25 cellular contexts compared by ENCODE assay signal in genomic region chr9:2729003-2729402, GRCh38. TPM values are rescaled to one million over a fixed set of nuclear protein-coding genes. Genes with fewer than 3 reads are reported as not detected.
DNase-seq lines count a peak whose midpoint lies in the region; ATAC-seq, FAIRE-seq and TF ChIP-seq lines count a peak whose summit lies in the region.
"Had no signal": no experiment of that assay in that cellular context is flagged by ENCODE, and none has a peak within 500 bp of the region (broad histone marks: within the 10 kb centered on the region; RNA-seq: fewer than 3 reads in every experiment).

No MANE protein-coding gene starts in this region.

- H3K4me3 ChIP-seq in GM23248, result no peak overlapping the region
- no peak overlapping the region for H3K4me3 ChIP-seq in cardiac fibroblast (replicated peaks in 1 of 2; ENCODE audit: low read depth in 2 of 2, low read length in 2 of 2)
- no peak overlapping the region for H3K4me3 ChIP-seq in pancreas
- H3K4me3 ChIP-seq: colonic mucosa, gastrocnemius medialis had no signal

- H3K27me3 ChIP-seq in GM23248 (replicated peaks; ENCODE audit: insufficient read depth), result no peaks in the 10 kb centered on the region
- no peaks in the 10 kb centered on the region for H3K27me3 ChIP-seq in pancreas
- H3K27me3 ChIP-seq: colonic mucosa, gastrocnemius medialis had no signal

- FAIRE-seq in pancreas (lab: Jason Lieb, UNC), result no peak
- FAIRE-seq: GM12892 had no signal

- H3K27ac ChIP-seq in GM23248 (no peak overlapping the region), pancreas (no peak overlapping the region)
- H3K27ac ChIP-seq: colonic mucosa, VCaP had no signal

- H4K20me1 ChIP-seq in GM23248 (ENCODE audit: insufficient read depth), result no peaks in the 10 kb centered on the region

- peak overlapping the region; percentile 20 for H3K4me2 ChIP-seq in GM23248 (ENCODE audit: unreplicated experiment)

- H2AFZ ChIP-seq in GM23248, result no peak overlapping the region

- TF ChIP-seq CTCF in cardiac fibroblast (IDR thresholded peaks at IDR 0.05; ENCODE audit: low read depth, low read length) (no peak), pancreas (IDR thresholded peaks at IDR 0.05) (no peak), GM10266 (IDR thresholded peaks at IDR 0.05; ENCODE audit: control insufficient read depth, insufficient read depth, low read depth, missing control alignments) (no peak)

- H3K9me3 ChIP-seq in GM23248 (ENCODE audit: low read depth) (no peaks in the 10 kb centered on the region), pancreas (no peaks in the 10 kb centered on the region)
- H3K9me3 ChIP-seq: colonic mucosa, gastrocnemius medialis had no signal

- DNase-seq in GM23248 (peak; percentile 69), NCI-H446 treated with DMSO at 0.1 percent for 48 hours (lab: John Stamatoyannopoulos, UW) (peak; percentile 25), cardiac fibroblast (ENCODE audit: low read depth in 2 of 2) (peak; percentile 49 to 51), pancreas (no peak), DMS 273 treated with DMSO at 0.1 percent for 48 hours (lab: John Stamatoyannopoulos, UW) (no peak), nucleus accumbens (lab: John Stamatoyannopoulos, UW) (no peak), GM10266 (ENCODE audit: extremely low spot score) (no peak)
- DNase-seq: activated CD4-positive, alpha-beta T cell treated with anti-CD3 and anti-CD28 coated beads, Interleukin-2, amount 50 U/mL, for 4 hours; aorta; colonic mucosa; gastrocnemius medialis; GF-D8; Kasumi-1; NCI-H1417; NCI-H748 treated with DMSO at 0.1 percent for 48 hours; OCI-M1; SIG-M5; stimulated activated CD4-positive, alpha-beta T cell treated with anti-CD3 and anti-CD28 coated beads, Interleukin-12 subunit alpha, Interleukin-12 subunit beta, amount 100 ng/mL, for 4 hours; T-helper 17 cell had no signal

- ATAC-seq in pancreas (peak; percentile 10 to 27 (median 18)), HG02973 (IDR thresholded peaks at IDR 0.05; ENCODE audit: unreplicated experiment) (no peak)
- ATAC-seq: gastrocnemius medialis, T-helper 17 cell had no signal

- H3F3A ChIP-seq in GM23248 (ENCODE audit: insufficient read depth), result peaks cover 18% of the 10 kb centered on the region; the same call in 1 of the 2 replicates

- no peaks in the 10 kb centered on the region for H3K9me2 ChIP-seq in GM23248 (ENCODE audit: insufficient read depth)

- H3K79me2 ChIP-seq in GM23248 (ENCODE audit: insufficient read depth), result no peaks in the 10 kb centered on the region

- WGBS in GM23248 (ENCODE audit: low coverage in 1 of 2, low lambda C conversion rate in 2 of 2, missing lambda C conversion rate in 2 of 2), 2 experiments, result 66 to 71% methylated on average over 5 of the region's 5 CpGs
- 81 to 86% methylated on average over 5 of the region's 5 CpGs for WGBS in pancreas, 2 donors

- peaks cover 33% of the 10 kb centered on the region for H3K4me1 ChIP-seq in GM23248 (ENCODE audit: insufficient read depth)
- peaks cover 0 to 12% (median 0%) of the 10 kb centered on the region in 3 donors for H3K4me1 ChIP-seq in pancreas
- H3K4me1 ChIP-seq: colonic mucosa had no signal

- in situ Hi-C loops in GM23248 (cut with MboI), result loop anchor here (5.0 kb wide), 1 partner anchor 582 kb away; no protein-coding TSS in a partner anchor

- no peak overlapping the region for H3K9ac ChIP-seq in GM23248

- no peaks in the 10 kb centered on the region for H3K36me3 ChIP-seq in GM23248 (ENCODE audit: low read depth)
- H3K36me3 ChIP-seq in pancreas, result no peaks in the 10 kb centered on the region
- H3K36me3 ChIP-seq: colonic mucosa, gastrocnemius medialis had no signal

- intact Hi-C loops in pancreas (cut with DNase I), result loop anchor here in 1 of 3 donors (10.0 kb wide), 1 partner anchor 594 kb away; no protein-coding TSS in a partner anchor

RNA-seq across cellular contexts. Expression of gene KCNV2, which starts 11.7 kb away (rescaled TPM):
- total RNA-seq in GM23248 (2014; rRNA removed; shearing (Covaris generic)), result not detected in 2 replicates
- polyA plus RNA-seq in GM23248 (2016; fragmentation: Nextera tagmentation; extraction: Ambion mirVana) (not detected in 2 replicates), pancreas (not detected)
- not detected for total RNA-seq in pancreas
- total RNA-seq: aorta, colonic mucosa, gastrocnemius medialis, subcutaneous adipose tissue, T-helper 17 cell, ureter had no signal
- polyA plus RNA-seq: aorta, neural cell had no signal

Comparison
In these comparisons a context has a peak if more than half of its experiments do, and no peak if none do; other contexts are left out.
1. DNase-seq: peak in GM23248 (single experiment), NCI-H446 treated with DMSO at 0.1 percent for 48 hours (single experiment) and cardiac fibroblast (2 of 2); none in pancreas (0 of 6), DMS 273 treated with DMSO at 0.1 percent for 48 hours (single experiment), nucleus accumbens (0 of 56) and GM10266 (single experiment).